ENCODE assay signal across 19 cellular contexts in the genomic region with DNA sequence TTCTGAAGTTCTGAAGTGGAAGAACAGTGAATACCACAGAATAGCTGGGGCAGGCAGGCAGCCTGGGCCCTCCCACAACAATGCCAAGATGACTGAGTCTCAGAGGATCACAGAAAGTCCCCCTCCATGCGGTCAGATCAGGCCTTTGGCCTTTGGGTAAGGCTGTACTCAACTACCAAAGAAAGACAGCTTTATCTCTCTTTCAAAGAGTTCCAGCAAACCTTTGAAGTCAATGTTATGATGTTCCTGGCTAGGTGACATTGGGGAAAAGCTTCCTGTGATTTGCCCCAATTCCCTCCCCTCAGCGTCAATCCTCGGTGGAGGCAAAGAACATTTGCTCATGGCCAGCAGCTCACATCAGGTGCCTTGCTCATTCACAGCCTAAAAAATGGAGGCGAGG. TPM values are rescaled to one million over a fixed set of nuclear protein-coding genes. Genes with fewer than 3 reads are reported as not detected.
DNase-seq lines count a peak whose midpoint lies in the region; ATAC-seq, FAIRE-seq and TF ChIP-seq lines count a peak whose summit lies in the region.
"Had no signal": no experiment of that assay in that cellular context is flagged by ENCODE, and none has a peak within 500 bp of the region (broad histone marks: within the 10 kb centered on the region; RNA-seq: fewer than 3 reads in every experiment).

No MANE protein-coding gene starts in this region.

- H3K27me3 Mint-ChIP-seq in effector memory CD8-positive, alpha-beta T cell: no peaks in the 10 kb centered on the region
- H3K27me3 Mint-ChIP-seq: CD4-positive, alpha-beta memory T cell had no signal

- TF ChIP-seq CTCF in HepG2 (CRISPR knock-in tag; IDR thresholded peaks at IDR 0.05): 0 out of 2 replicates have a peak, but pooled peaks have one; percentile 19
- no peak for TF ChIP-seq CTCF in right lobe of liver (IDR thresholded peaks at IDR 0.05)
- no peak for TF ChIP-seq CTCF in pancreas (IDR thresholded peaks at IDR 0.05)

- peak; percentile 56 for FAIRE-seq in HepG2 (lab: Jason Lieb, UNC)
- no peak for FAIRE-seq in pancreas (lab: Jason Lieb, UNC)
- FAIRE-seq: HTR-8/SVneo had no signal

- H3K4me1 Mint-ChIP-seq in effector memory CD8-positive, alpha-beta T cell (ENCODE audit: low read depth in 2 of 2): peaks cover 22 to 36% of the 10 kb centered on the region in 2 donors
- H3K4me1 Mint-ChIP-seq in stimulated activated effector memory CD8-positive, alpha-beta T cell treated with anti-CD3 and anti-CD28 coated beads, Interleukin-12 subunit alpha, Interleukin-12 subunit beta, amount 100 ng/mL, for 72 hours: peaks cover 31% of the 10 kb centered on the region

- H3K36me3 Mint-ChIP-seq in effector memory CD8-positive, alpha-beta T cell (ENCODE audit: insufficient read depth): no peaks in the 10 kb centered on the region
- no peaks in the 10 kb centered on the region for H3K36me3 Mint-ChIP-seq in stimulated activated effector memory CD8-positive, alpha-beta T cell treated with anti-CD3 and anti-CD28 coated beads, Interleukin-12 subunit alpha, Interleukin-12 subunit beta, amount 100 ng/mL, for 72 hours

- ATAC-seq in HepG2 (peak; percentile 91), right lobe of liver (no peak), pancreas (no peak)
- no peak for ATAC-seq in effector memory CD8-positive, alpha-beta T cell (replicated peaks)
- ATAC-seq in stimulated activated effector memory CD8-positive, alpha-beta T cell treated with anti-CD3 and anti-CD28 coated beads, Interleukin-12 subunit alpha, Interleukin-12 subunit beta, amount 100 ng/mL, for 72 hours: no peak
- ATAC-seq: HCT116 had no signal

- no peaks in the 10 kb centered on the region for H4K20me1 ChIP-seq in HepG2 (ENCODE audit: insufficient read depth, low read length)

- H3K27me3 ChIP-seq in HepG2 (ENCODE audit: control insufficient read depth in 1 of 2, insufficient read depth in 2 of 2, low read length in 2 of 2) (no peaks in the 10 kb centered on the region), right lobe of liver (no peaks in the 10 kb centered on the region), pancreas (no peaks in the 10 kb centered on the region)
- H3K27me3 ChIP-seq: BLaER1 had no signal

- H3K27ac Mint-ChIP-seq in effector memory CD8-positive, alpha-beta T cell: peak overlapping the region; percentile 18 to 39
- H3K27ac Mint-ChIP-seq in stimulated activated effector memory CD8-positive, alpha-beta T cell treated with anti-CD3 and anti-CD28 coated beads, Interleukin-12 subunit alpha, Interleukin-12 subunit beta, amount 100 ng/mL, for 72 hours: peak overlapping the region; percentile 4
- H3K27ac Mint-ChIP-seq: CD14-positive monocyte, HFFc6 had no signal

- BruUV-seq in HepG2 (replicated peaks; lab: Mats Ljungman, UMichigan): no TSS peak

- POLR2A ChIA-PET in HepG2 (lab: Yijun Ruan, JAX): interaction anchor here (1.0 to 1.5 kb wide), 2 partner anchors 59 to 60 kb away, joined by 3 to 5 read pairs; a partner anchor contains a TSS

- no peak for TF ChIP-seq RAD21 in HepG2 (CRISPR knock-in tag; IDR thresholded peaks at IDR 0.05)

- H3K4me3 Mint-ChIP-seq in effector memory CD8-positive, alpha-beta T cell: no peak overlapping the region
- H3K4me3 Mint-ChIP-seq in stimulated activated effector memory CD8-positive, alpha-beta T cell treated with anti-CD3 and anti-CD28 coated beads, Interleukin-12 subunit alpha, Interleukin-12 subunit beta, amount 100 ng/mL, for 72 hours: no peak overlapping the region
- H3K4me3 Mint-ChIP-seq: CD14-positive monocyte; CD4-positive, alpha-beta memory T cell; HFFc6 had no signal

- no peak overlapping the region for H2AFZ ChIP-seq in HepG2 (ENCODE audit: low read length)

- H3K36me3 ChIP-seq in HepG2 (replicated peaks in 1 of 2; ENCODE audit: control insufficient read depth in 1 of 2, insufficient read depth in 2 of 2, low read length in 2 of 2) (peaks cover 0 to 4% of the 10 kb centered on the region in 2 experiments; a peak in 1 of 5 replicates), right lobe of liver (no peaks in the 10 kb centered on the region), pancreas (no peaks in the 10 kb centered on the region)

- H3K9me3 Mint-ChIP-seq in effector memory CD8-positive, alpha-beta T cell: no peaks in the 10 kb centered on the region
- H3K9me3 Mint-ChIP-seq in stimulated activated effector memory CD8-positive, alpha-beta T cell treated with anti-CD3 and anti-CD28 coated beads, Interleukin-12 subunit alpha, Interleukin-12 subunit beta, amount 100 ng/mL, for 72 hours: no peaks in the 10 kb centered on the region

- H3K4me1 ChIP-seq in HepG2 (ENCODE audit: insufficient read depth, low read length): peaks cover 67% of the 10 kb centered on the region
- peaks cover 0 to 30% (median 11%) of the 10 kb centered on the region in 4 donors for H3K4me1 ChIP-seq in right lobe of liver
- H3K4me1 ChIP-seq in pancreas: peaks cover 6 to 27% (median 24%) of the 10 kb centered on the region in 3 donors

- peaks cover 44% of the 10 kb centered on the region for H3K79me2 ChIP-seq in HepG2 (ENCODE audit: insufficient read depth, low read length)

- H3K9me3 ChIP-seq in HepG2 (ENCODE audit: low read length) (no peaks in the 10 kb centered on the region; the same call in 1 of the 2 replicates), right lobe of liver (no peaks in the 10 kb centered on the region), pancreas (no peaks in the 10 kb centered on the region)
- H3K9me3 ChIP-seq: BLaER1 had no signal

- TF ChIP-seq EP300 in HepG2 (IDR thresholded peaks at IDR 0.05; ENCODE audit: low read depth in 2 of 2, low read length in 2 of 2) (peak in 1 of 2 experiments; percentile 77; a peak in 2 of 4 replicates), HepG2 (CRISPR knock-in tag; IDR thresholded peaks at IDR 0.05; ENCODE audit: borderline replicate concordance) (peak; percentile 74; the same call in 1 of the 2 replicates)

- peak overlapping the region; percentile 57 for H3K27ac ChIP-seq in HepG2 (ENCODE audit: extremely low read length, insufficient read depth, low read length)
- no peak overlapping the region for H3K27ac ChIP-seq in right lobe of liver
- H3K27ac ChIP-seq in pancreas: no peak overlapping the region
- H3K27ac ChIP-seq: BLaER1 had no signal

- no peak overlapping the region for H3K4me3 ChIP-seq in HepG2 (replicated peaks in 1 of 3; ENCODE audit: insufficient read depth in 1 of 3, low read depth in 2 of 3, low read length in 3 of 3)
- H3K4me3 ChIP-seq in right lobe of liver: no peak overlapping the region
- no peak overlapping the region for H3K4me3 ChIP-seq in pancreas
- H3K4me3 ChIP-seq: BLaER1 had no signal

- 21% methylated on average over 4 of the region's 4 CpGs for WGBS in HepG2 (ENCODE audit: low lambda C conversion rate)
- 78% methylated on average over 4 of the region's 4 CpGs for WGBS in right lobe of liver (ENCODE audit: insufficient coverage, low coverage, low lambda C conversion rate, missing lambda C conversion rate)
- WGBS in pancreas, 2 donors: 89 to 90% methylated on average over 4 of the region's 4 CpGs

- intact Hi-C loops in HepG2 (cut with micrococcal nuclease; ENCODE audit: unreplicated experiment) (no loop called here), right lobe of liver (cut with DNase I) (no loop called here), pancreas (cut with DNase I) (no loop called here)

- TF ChIP-seq POLR2A in HepG2 (IDR thresholded peaks at IDR 0.05; ENCODE audit: insufficient read depth in 1 of 2, low read depth in 2 of 2, low read length in 2 of 2) (no peak), right lobe of liver (IDR thresholded peaks at IDR 0.05) (no peak)

- CTCF ChIA-PET in HepG2 (lab: Yijun Ruan, JAX; ENCODE audit: low intra/inter-chr PET ratio, low total read pairs): no interaction called here

- peak; percentile 88 for DNase-seq in HepG2 (ENCODE audit: low spot score)
- DNase-seq in right lobe of liver: no peak
- DNase-seq in effector memory CD8-positive, alpha-beta T cell: no peak
- no peak for DNase-seq in stimulated activated effector memory CD8-positive, alpha-beta T cell treated with anti-CD3 and anti-CD28 coated beads, Interleukin-12 subunit alpha, Interleukin-12 subunit beta, amount 100 ng/mL, for 72 hours (ENCODE audit: low spot score in 2 of 2)
- DNase-seq in stimulated activated CD4-positive, alpha-beta T cell treated with anti-CD3 and anti-CD28 coated beads, Interleukin-15, amount 100 ng/mL, for 24 hours: no peak
- no peak for DNase-seq in pancreas
- no peak for DNase-seq in pons (ENCODE audit: low spot score)
- DNase-seq: 8988T; CD4-positive, alpha-beta memory T cell; DMS153; DMS79; GDM1; GOT3; H7; HFFc6 had no signal

- peak overlapping the region; percentile 54 for H3K4me2 ChIP-seq in HepG2 (ENCODE audit: low read depth, low read length)
- H3K4me2 ChIP-seq: BLaER1 had no signal

- in situ Hi-C loops in HepG2 (cut with HindIII; ENCODE audit: extremely low pct_ligation_motif_present, low pct_unique_long_range_greater_than_20kb): no loop called here

- H3K9ac ChIP-seq in HepG2 (ENCODE audit: insufficient read depth, low read depth, low read length): peak overlapping the region; percentile 20; the same call in 1 of the 2 replicates
- H3K9ac ChIP-seq: BLaER1 had no signal

RNA-seq across cellular contexts. Expression of a gene that starts 7.1 kb away (rescaled TPM):
- 15.5 and 25.4 TPM in 2 replicates for total RNA-seq in HepG2 (2016; rRNA removed; fragmentation: Illumina TruSeq; extraction: Trizol)
- 1.7 and 1.8 TPM in 2 replicates for total RNA-seq in HepG2 (2016; cell fraction: cytosol; rRNA removed; fragmentation: Illumina TruSeq; extraction: Trizol; ENCODE audit: low read depth)
- total RNA-seq in HepG2 (2016; cell fraction: insoluble cytoplasmic fraction; rRNA removed; fragmentation: Illumina TruSeq; extraction: Trizol): 15.4 and 24.0 TPM in 2 replicates
- total RNA-seq in HepG2 (2016; cell fraction: membrane; rRNA removed; fragmentation: Illumina TruSeq; extraction: Trizol): 12.7 and 13.3 TPM in 2 replicates
- total RNA-seq in HepG2 (2016; cell fraction: nucleus; rRNA removed; fragmentation: Illumina TruSeq; extraction: Trizol): 13.0 and 14.6 TPM in 2 replicates
- 8.7 and 11.4 TPM in 2 replicates for polyA plus RNA-seq in HepG2 (2011; rRNA removed)
- 5.9 and 7.6 TPM in 2 replicates for polyA plus RNA-seq in HepG2 (2011; cell fraction: cytosol; rRNA removed)
- 4.6 and 4.9 TPM in 2 replicates for polyA plus RNA-seq in HepG2 (2011; cell fraction: nucleus; rRNA removed)
- 5.6 and 6.2 TPM in 2 replicates for polyA plus RNA-seq in HepG2 (2012)
- polyA plus RNA-seq in HepG2 (2016; cell fraction: cytosol; fragmentation: Illumina TruSeq; extraction: Trizol; ENCODE audit: low read depth): 1.3 and 1.4 TPM in 2 replicates
- 24.9 and 25.0 TPM in 2 replicates for polyA plus RNA-seq in HepG2 (2016; cell fraction: insoluble cytoplasmic fraction; fragmentation: Illumina TruSeq; extraction: Trizol; ENCODE audit: low read depth)
- polyA plus RNA-seq in HepG2 (2016; cell fraction: membrane; fragmentation: Illumina TruSeq; extraction: Trizol; ENCODE audit: low read depth): 7.3 and 7.7 TPM in 2 replicates
- polyA plus RNA-seq in HepG2 (2016; cell fraction: nucleus; fragmentation: Illumina TruSeq; extraction: Trizol; ENCODE audit: insufficient read depth, low read depth): 19.5 and 21.6 TPM in 2 replicates
- 6.8 and 9.5 TPM in 2 replicates for polyA minus RNA-seq in HepG2 (2011; rRNA and poly(A)+ RNA removed; ENCODE audit: low replicate concordance)
- 7.1 and 9.0 TPM in 2 replicates for polyA minus RNA-seq in HepG2 (2011; cell fraction: cytosol; rRNA and poly(A)+ RNA removed)
- polyA minus RNA-seq in HepG2 (2011; cell fraction: nucleus; rRNA and poly(A)+ RNA removed): 8.2 and 11.1 TPM in 2 replicates
- total RNA-seq in right lobe of liver: 1 to 10 TPM; 5.6 to 7.8 (median 6.9) TPM
- total RNA-seq in pancreas: 1 to 10 TPM; 3.5 to 9.0 (median 5.2) TPM
- polyA plus RNA-seq in pancreas: 1 to 10 TPM; 2.7 to 2.9 TPM

RNA-seq across cellular contexts. Expression of a gene that starts 10.7 kb away (rescaled TPM):
- total RNA-seq in HepG2 (2016; rRNA removed; fragmentation: Illumina TruSeq; extraction: Trizol) (59.2 and 64.3 TPM in 2 replicates), right lobe of liver (10 to 100 TPM; 24.6 to 78.7 (median 54.1) TPM), pancreas (10 to 100 TPM; 38.0 to 66.1 (median 50.8) TPM)
- 39.0 and 41.9 TPM in 2 replicates for total RNA-seq in HepG2 (2016; cell fraction: cytosol; rRNA removed; fragmentation: Illumina TruSeq; extraction: Trizol; ENCODE audit: low read depth)
- total RNA-seq in HepG2 (2016; cell fraction: insoluble cytoplasmic fraction; rRNA removed; fragmentation: Illumina TruSeq; extraction: Trizol): 57.9 and 71.5 TPM in 2 replicates
- 69.1 and 90.8 TPM in 2 replicates for total RNA-seq in HepG2 (2016; cell fraction: membrane; rRNA removed; fragmentation: Illumina TruSeq; extraction: Trizol)
- total RNA-seq in HepG2 (2016; cell fraction: nucleus; rRNA removed; fragmentation: Illumina TruSeq; extraction: Trizol): 79.2 and 92.5 TPM in 2 replicates
- polyA plus RNA-seq in HepG2 (2011; rRNA removed) (93.5 and 98.4 TPM in 2 replicates), pancreas (10 to 100 TPM; 30.9 to 51.5 TPM)
- 44.3 and 45.4 TPM in 2 replicates for polyA plus RNA-seq in HepG2 (2011; cell fraction: cytosol; rRNA removed)
- 382 and 412 TPM in 2 replicates for polyA plus RNA-seq in HepG2 (2011; cell fraction: nucleus; rRNA removed)
- polyA plus RNA-seq in HepG2 (2012): 65.8 and 76.9 TPM in 2 replicates
- 44.6 and 65.5 TPM in 2 replicates for polyA plus RNA-seq in HepG2 (2016; cell fraction: cytosol; fragmentation: Illumina TruSeq; extraction: Trizol; ENCODE audit: low read depth)
- polyA plus RNA-seq in HepG2 (2016; cell fraction: insoluble cytoplasmic fraction; fragmentation: Illumina TruSeq; extraction: Trizol; ENCODE audit: low read depth): 77.5 and 86.9 TPM in 2 replicates
- 66.8 and 86.6 TPM in 2 replicates for polyA plus RNA-seq in HepG2 (2016; cell fraction: membrane; fragmentation: Illumina TruSeq; extraction: Trizol; ENCODE audit: low read depth)
- polyA plus RNA-seq in HepG2 (2016; cell fraction: nucleus; fragmentation: Illumina TruSeq; extraction: Trizol; ENCODE audit: insufficient read depth, low read depth): 216 and 220 TPM in 2 replicates
- 55.2 and 76.3 TPM in 2 replicates for polyA minus RNA-seq in HepG2 (2011; rRNA and poly(A)+ RNA removed; ENCODE audit: low replicate concordance)
- polyA minus RNA-seq in HepG2 (2011; cell fraction: cytosol; rRNA and poly(A)+ RNA removed): 24.3 and 30.7 TPM in 2 replicates
- polyA minus RNA-seq in HepG2 (2011; cell fraction: nucleus; rRNA and poly(A)+ RNA removed): 98.2 and 133 TPM in 2 replicates

RNA-seq across cellular contexts. Expression of a gene that starts 59.4 kb away (rescaled TPM):
- total RNA-seq in HepG2 (2016; rRNA removed; fragmentation: Illumina TruSeq; extraction: Trizol): 53.6 and 70.3 TPM in 2 replicates
- 9.4 and 12.3 TPM in 2 replicates for total RNA-seq in HepG2 (2016; cell fraction: cytosol; rRNA removed; fragmentation: Illumina TruSeq; extraction: Trizol; ENCODE audit: low read depth)
- total RNA-seq in HepG2 (2016; cell fraction: insoluble cytoplasmic fraction; rRNA removed; fragmentation: Illumina TruSeq; extraction: Trizol): 52.2 and 73.2 TPM in 2 replicates
- 19.9 and 21.3 TPM in 2 replicates for total RNA-seq in HepG2 (2016; cell fraction: membrane; rRNA removed; fragmentation: Illumina TruSeq; extraction: Trizol)
- total RNA-seq in HepG2 (2016; cell fraction: nucleus; rRNA removed; fragmentation: Illumina TruSeq; extraction: Trizol): 30.5 and 33.7 TPM in 2 replicates
- polyA plus RNA-seq in HepG2 (2011; rRNA removed): 25.9 and 34.1 TPM in 2 replicates
- 11.9 and 18.2 TPM in 2 replicates for polyA plus RNA-seq in HepG2 (2011; cell fraction: cytosol; rRNA removed)
- polyA plus RNA-seq in HepG2 (2011; cell fraction: nucleus; rRNA removed): 23.0 and 31.9 TPM in 2 replicates
- 21.2 and 30.4 TPM in 2 replicates for polyA plus RNA-seq in HepG2 (2012)
- 9.0 and 11.2 TPM in 2 replicates for polyA plus RNA-seq in HepG2 (2016; cell fraction: cytosol; fragmentation: Illumina TruSeq; extraction: Trizol; ENCODE audit: low read depth)
- polyA plus RNA-seq in HepG2 (2016; cell fraction: insoluble cytoplasmic fraction; fragmentation: Illumina TruSeq; extraction: Trizol; ENCODE audit: low read depth): 78.1 and 82.8 TPM in 2 replicates
- polyA plus RNA-seq in HepG2 (2016; cell fraction: membrane; fragmentation: Illumina TruSeq; extraction: Trizol; ENCODE audit: low read depth): 16.5 and 17.2 TPM in 2 replicates
- 59.6 and 59.7 TPM in 2 replicates for polyA plus RNA-seq in HepG2 (2016; cell fraction: nucleus; fragmentation: Illumina TruSeq; extraction: Trizol; ENCODE audit: insufficient read depth, low read depth)
- polyA minus RNA-seq in HepG2 (2011; rRNA and poly(A)+ RNA removed; ENCODE audit: low replicate concordance): 0.33 and 3.9 TPM in 2 replicates
- polyA minus RNA-seq in HepG2 (2011; cell fraction: cytosol; rRNA and poly(A)+ RNA removed): 5.7 and 7.4 TPM in 2 replicates
- 8.8 and 12.4 TPM in 2 replicates for polyA minus RNA-seq in HepG2 (2011; cell fraction: nucleus; rRNA and poly(A)+ RNA removed)
- 10 to 100 TPM in 3 of 6 experiments, 1 to 10 TPM in 3; 4.8 to 23.1 (median 9.2) TPM for total RNA-seq in right lobe of liver
- 10 to 100 TPM; 11.0 to 18.4 (median 13.2) TPM for total RNA-seq in pancreas
- polyA plus RNA-seq in pancreas: 10 to 100 TPM; 19.3 to 33.3 TPM
- total RNA-seq: CD4-positive, alpha-beta memory T cell had no signal
